ENCODE assay signal across 1 cellular context in the genomic region with DNA sequence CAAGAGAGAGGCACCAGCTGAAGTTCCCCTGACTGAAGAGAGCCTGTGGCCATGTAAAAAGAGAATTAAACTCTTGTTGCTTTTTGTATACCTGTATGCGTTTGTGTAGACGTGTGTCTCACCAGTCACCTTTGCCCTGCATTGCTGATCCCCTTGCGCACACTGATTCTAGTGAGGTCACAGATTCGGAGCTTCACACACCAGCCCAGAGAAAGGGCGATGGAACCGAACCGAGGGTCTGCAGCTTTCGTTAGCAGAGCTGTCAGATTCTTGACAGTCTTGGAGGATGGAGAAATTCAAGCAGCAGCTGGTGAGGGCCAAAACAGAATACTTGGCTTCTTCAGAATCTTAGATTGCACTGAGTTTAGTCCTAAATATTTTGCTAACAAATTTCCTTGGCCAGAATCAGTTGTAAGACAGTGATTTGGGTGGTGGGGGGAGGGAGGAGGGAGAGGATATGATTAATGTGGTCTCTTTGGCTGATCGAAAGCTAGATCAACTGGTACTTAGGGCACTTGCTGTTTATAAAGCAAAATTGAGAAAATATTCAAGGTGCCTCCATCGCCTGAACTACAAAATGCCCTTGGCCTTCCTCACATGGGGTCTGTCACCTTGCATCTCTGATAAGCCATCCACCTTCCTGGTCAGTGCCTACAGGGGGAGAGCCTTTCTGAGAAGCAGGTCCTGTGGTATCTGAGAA.
TF ChIP-seq lines count a peak whose summit lies in the region.

No MANE protein-coding gene starts in this region.

TF ChIP-seq in SK-N-SH, 30 proteins besides CTCF, POLR2A, EP300 and RAD21 (continued from another document):
- TF ChIP-seq, protein P1, sequence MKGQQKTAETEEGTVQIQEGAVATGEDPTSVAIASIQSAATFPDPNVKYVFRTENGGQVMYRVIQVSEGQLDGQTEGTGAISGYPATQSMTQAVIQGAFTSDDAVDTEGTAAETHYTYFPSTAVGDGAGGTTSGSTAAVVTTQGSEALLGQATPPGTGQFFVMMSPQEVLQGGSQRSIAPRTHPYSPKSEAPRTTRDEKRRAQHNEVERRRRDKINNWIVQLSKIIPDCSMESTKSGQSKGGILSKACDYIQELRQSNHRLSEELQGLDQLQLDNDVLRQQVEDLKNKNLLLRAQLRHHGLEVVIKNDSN (IDR thresholded peaks at IDR 0.05; ENCODE audit: borderline replicate concordance, low read depth), result no peak
- TF ChIP-seq FOXJ3 (CRISPR knock-in tag; IDR thresholded peaks at IDR 0.05), result no peak
- TF ChIP-seq, protein P2, sequence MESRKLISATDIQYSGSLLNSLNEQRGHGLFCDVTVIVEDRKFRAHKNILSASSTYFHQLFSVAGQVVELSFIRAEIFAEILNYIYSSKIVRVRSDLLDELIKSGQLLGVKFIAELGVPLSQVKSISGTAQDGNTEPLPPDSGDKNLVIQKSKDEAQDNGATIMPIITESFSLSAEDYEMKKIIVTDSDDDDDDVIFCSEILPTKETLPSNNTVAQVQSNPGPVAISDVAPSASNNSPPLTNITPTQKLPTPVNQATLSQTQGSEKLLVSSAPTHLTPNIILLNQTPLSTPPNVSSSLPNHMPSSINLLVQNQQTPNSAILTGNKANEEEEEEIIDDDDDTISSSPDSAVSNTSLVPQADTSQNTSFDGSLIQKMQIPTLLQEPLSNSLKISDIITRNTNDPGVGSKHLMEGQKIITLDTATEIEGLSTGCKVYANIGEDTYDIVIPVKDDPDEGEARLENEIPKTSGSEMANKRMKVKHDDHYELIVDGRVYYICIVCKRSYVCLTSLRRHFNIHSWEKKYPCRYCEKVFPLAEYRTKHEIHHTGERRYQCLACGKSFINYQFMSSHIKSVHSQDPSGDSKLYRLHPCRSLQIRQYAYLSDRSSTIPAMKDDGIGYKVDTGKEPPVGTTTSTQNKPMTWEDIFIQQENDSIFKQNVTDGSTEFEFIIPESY (IDR thresholded peaks at IDR 0.05; ENCODE audit: borderline replicate concordance, low read depth), result no peak
- TF ChIP-seq JUND (IDR thresholded peaks at IDR 0.05), result no peak
- no peak for TF ChIP-seq SMC3 (IDR thresholded peaks at IDR 0.05; ENCODE audit: low read depth, low read length)
- TF ChIP-seq FOXM1 (IDR thresholded peaks at IDR 0.05; ENCODE audit: low read depth), result no peak
- no peak for TF ChIP-seq FOSL2 (IDR thresholded peaks at IDR 0.05; ENCODE audit: borderline replicate concordance, low read depth)
- TF ChIP-seq EZH2phosphoT487 (IDR thresholded peaks at IDR 0.05; ENCODE audit: borderline replicate concordance, low read depth), result no peak
- TF ChIP-seq RCOR1 (IDR thresholded peaks at IDR 0.05; ENCODE audit: low read length), result no peak
- no peak for TF ChIP-seq MXI1 (IDR thresholded peaks at IDR 0.05; ENCODE audit: low read depth, low read length)
- TF ChIP-seq, protein P3, sequence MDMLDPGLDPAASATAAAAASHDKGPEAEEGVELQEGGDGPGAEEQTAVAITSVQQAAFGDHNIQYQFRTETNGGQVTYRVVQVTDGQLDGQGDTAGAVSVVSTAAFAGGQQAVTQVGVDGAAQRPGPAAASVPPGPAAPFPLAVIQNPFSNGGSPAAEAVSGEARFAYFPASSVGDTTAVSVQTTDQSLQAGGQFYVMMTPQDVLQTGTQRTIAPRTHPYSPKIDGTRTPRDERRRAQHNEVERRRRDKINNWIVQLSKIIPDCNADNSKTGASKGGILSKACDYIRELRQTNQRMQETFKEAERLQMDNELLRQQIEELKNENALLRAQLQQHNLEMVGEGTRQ (IDR thresholded peaks at IDR 0.05; ENCODE audit: borderline replicate concordance, low read depth, low read length), result no peak
- TF ChIP-seq TCF12 (IDR thresholded peaks at IDR 0.05), result no peak
